14 cellular contexts compared by ENCODE assay signal in genomic region chr13:45512148-45512498, GRCh38. TPM values are rescaled to one million over a fixed set of nuclear protein-coding genes. Genes with fewer than 3 reads are reported as not detected.
DNase-seq lines count a peak whose midpoint lies in the region; ATAC-seq and TF ChIP-seq lines count a peak whose summit lies in the region.
"Had no signal": no experiment of that assay in that cellular context is flagged by ENCODE, and none has a peak within 500 bp of the region (broad histone marks: within the 10 kb centered on the region; RNA-seq: fewer than 3 reads in every experiment).

No MANE protein-coding gene starts in this region.

- dilution Hi-C loops in mammary epithelial cell (cut with HindIII; ENCODE audit: low sequenced_read_pairs), result no loop called here

- no peak overlapping the region for H3K9ac ChIP-seq in mammary epithelial cell (ENCODE audit: insufficient read depth, low read length)

- peaks cover 78% of the 10 kb centered on the region for H3K36me3 Mint-ChIP-seq in MCF 10A (ENCODE audit: insufficient read depth, unreplicated experiment)
- H3K36me3 Mint-ChIP-seq in effector memory CD8-positive, alpha-beta T cell (ENCODE audit: insufficient read depth), result peaks cover 79% of the 10 kb centered on the region

- H3K4me1 Mint-ChIP-seq in MCF 10A (ENCODE audit: insufficient read depth, unreplicated experiment), result peaks cover 6% of the 10 kb centered on the region
- peaks cover 0 to 2% of the 10 kb centered on the region in 2 donors for H3K4me1 Mint-ChIP-seq in effector memory CD8-positive, alpha-beta T cell (ENCODE audit: low read depth in 2 of 2)
- H3K4me1 Mint-ChIP-seq: WTC11 had no signal

- TF ChIP-seq CTCF in mammary epithelial cell (conservative IDR thresholded peaks at IDR 0.05 in 1 of 2, IDR thresholded peaks at IDR 0.05 in 1 of 2; ENCODE audit: extremely low read depth in 1 of 2, insufficient read depth in 1 of 2, low read depth in 1 of 2, low read length in 2 of 2) (no peak), MCF 10A (IDR thresholded peaks at IDR 0.05; ENCODE audit: unreplicated experiment) (no peak), spleen (IDR thresholded peaks at IDR 0.05 in 8 of 11, conservative IDR thresholded peaks at IDR 0.05 in 3 of 11) (no peak)

- H4K20me1 ChIP-seq in mammary epithelial cell (ENCODE audit: insufficient read depth, low read length), result no peaks in the 10 kb centered on the region

- H3K9me3 ChIP-seq in mammary epithelial cell (replicated peaks; ENCODE audit: insufficient read depth, low read length), result no peaks in the 10 kb centered on the region
- no peaks in the 10 kb centered on the region for H3K9me3 ChIP-seq in SJSA1 (replicated peaks)
- H3K9me3 ChIP-seq in spleen, result no peaks in the 10 kb centered on the region
- H3K9me3 ChIP-seq: gastroesophageal sphincter, pancreas had no signal

- no peaks in the 10 kb centered on the region for H3K79me2 ChIP-seq in mammary epithelial cell (ENCODE audit: insufficient read depth, low read length)

- CTCF ChIA-PET in mammary epithelial cell (lab: Charles Lee; ENCODE audit: low non-redundant PET), result no interaction called here
- CTCF ChIA-PET in MCF 10A (lab: Yijun Ruan, JAX), result interaction anchor here (0.5 to 1.3 kb wide), 15 partner anchors 9 to 763 kb away, joined by 3 to 7 read pairs (median 3); no protein-coding TSS in a partner anchor

- intact Hi-C loops in mammary epithelial cell (cut with micrococcal nuclease), result no loop called here
- intact Hi-C loops in MCF 10A (cut with micrococcal nuclease), result no loop called here
- intact Hi-C loops in spleen (cut with DNase I; ENCODE audit: low total_unique reads), result no loop called here

- BruUV-seq in mammary epithelial cell (replicated peaks; lab: Mats Ljungman, UMichigan), result no TSS peak
- no TSS peak for BruUV-seq in MCF 10A (replicated peaks; lab: Mats Ljungman, UMichigan)

- H3K4me1 ChIP-seq in mammary epithelial cell (ENCODE audit: insufficient read depth, low read length) (peaks cover 15% of the 10 kb centered on the region), SJSA1 (replicated peaks) (peaks cover 7% of the 10 kb centered on the region), spleen (peaks cover 0 to 19% (median 3%) of the 10 kb centered on the region in 6 donors)
- H3K4me1 ChIP-seq: gastroesophageal sphincter, pancreas had no signal

- H3K27me3 Mint-ChIP-seq in MCF 10A (ENCODE audit: insufficient read depth, unreplicated experiment), result no peaks in the 10 kb centered on the region
- H3K27me3 Mint-ChIP-seq in effector memory CD8-positive, alpha-beta T cell, result no peaks in the 10 kb centered on the region

- H3K36me3 ChIP-seq in mammary epithelial cell (ENCODE audit: insufficient read depth, low read length), result peaks cover 27% of the 10 kb centered on the region
- H3K36me3 ChIP-seq in SJSA1, result peaks cover 69% of the 10 kb centered on the region
- H3K36me3 ChIP-seq in spleen, result peaks cover 0 to 93% (median 70%) of the 10 kb centered on the region in 6 donors

- TF ChIP-seq POLR2A in spleen (IDR thresholded peaks at IDR 0.05), result no peak

- H2AFZ ChIP-seq in mammary epithelial cell (ENCODE audit: low read depth, low read length), result no peak overlapping the region

- WGBS in mammary epithelial cell (ENCODE audit: low coverage, missing lambda C conversion rate), result 0% methylated on average over 1 of the region's 1 CpG
- 57 to 85% (median 80%) methylated on average over 1 of the region's 1 CpG for WGBS in spleen, 5 donors

- no peak overlapping the region for H3K4me3 Mint-ChIP-seq in MCF 10A (ENCODE audit: unreplicated experiment)
- no peak overlapping the region for H3K4me3 Mint-ChIP-seq in effector memory CD8-positive, alpha-beta T cell
- H3K4me3 Mint-ChIP-seq: WTC11 had no signal

- no peak overlapping the region for H3K27ac Mint-ChIP-seq in MCF 10A (ENCODE audit: low read depth, unreplicated experiment)
- H3K27ac Mint-ChIP-seq in effector memory CD8-positive, alpha-beta T cell, result peak overlapping the region; percentile 29 to 45
- H3K27ac Mint-ChIP-seq: WTC11 had no signal

- no peaks in the 10 kb centered on the region for H3K9me3 Mint-ChIP-seq in MCF 10A (ENCODE audit: unreplicated experiment)
- H3K9me3 Mint-ChIP-seq in effector memory CD8-positive, alpha-beta T cell, result no peaks in the 10 kb centered on the region
- H3K9me3 Mint-ChIP-seq: WTC11 had no signal

- ATAC-seq in effector memory CD8-positive, alpha-beta T cell (replicated peaks), result no peak
- no peak for ATAC-seq in GM18873 (IDR thresholded peaks at IDR 0.05; ENCODE audit: low FRiP score, unreplicated experiment)

- peak; percentile 79 for DNase-seq in mammary epithelial cell
- DNase-seq in MCF 10A (ENCODE audit: unreplicated experiment), result no peak
- peak in 1 of 2 experiments; percentile 34 for DNase-seq in SJSA1 (ENCODE audit: low read depth in 1 of 2, low spot score in 2 of 2)
- no peak for DNase-seq in effector memory CD8-positive, alpha-beta T cell
- no peak for DNase-seq in spleen
- no peak for DNase-seq in NCI-H187 treated with DMSO at 0.1 percent for 48 hours (lab: John Stamatoyannopoulos, UW)
- no peak for DNase-seq in germinal center (ENCODE audit: low spot score)
- DNase-seq: islet precursor cell; NCI-H524 treated with DMSO at 0.1 percent for 48 hours; stimulated activated CD4-positive, alpha-beta T cell treated with anti-CD3 and anti-CD28 coated beads, Interleukin-12 subunit alpha, Interleukin-12 subunit beta, amount 100 ng/mL, for 4 hours had no signal

- H3K27ac ChIP-seq in mammary epithelial cell (ENCODE audit: insufficient read depth, low read depth, low read length), result peak overlapping the region; percentile 90
- peak overlapping the region; percentile 24; the same call in 1 of the 2 replicates for H3K27ac ChIP-seq in SJSA1
- H3K27ac ChIP-seq in spleen, result peak overlapping the region in 5 of 8 donors; percentile 4 to 51 (median 9)
- H3K27ac ChIP-seq: pancreas had no signal

- in situ Hi-C loops in mammary epithelial cell (cut with MboI; ENCODE audit: low sequenced_read_pairs in 2 of 2), result no loop called here

- no peak overlapping the region for H3K4me3 ChIP-seq in mammary epithelial cell (replicated peaks in 1 of 3; ENCODE audit: insufficient read depth in 1 of 3, low read depth in 2 of 3, low read length in 3 of 3)
- no peak overlapping the region for H3K4me3 ChIP-seq in SJSA1
- no peak overlapping the region for H3K4me3 ChIP-seq in spleen
- H3K4me3 ChIP-seq: gastroesophageal sphincter, pancreas had no signal

- POLR2A ChIA-PET in MCF 10A (lab: Yijun Ruan, JAX), result interaction anchor here (0.8 kb wide), 1 partner anchor 802 kb away, joined by 3 read pairs; no protein-coding TSS in a partner anchor

- H3K4me2 ChIP-seq in mammary epithelial cell (ENCODE audit: insufficient read depth, low read depth, low read length), result peak overlapping the region; percentile 19

- H3K27me3 ChIP-seq in mammary epithelial cell (ENCODE audit: insufficient read depth, low read length) (no peaks in the 10 kb centered on the region), SJSA1 (replicated peaks) (no peaks in the 10 kb centered on the region), spleen (replicated peaks in 1 of 7) (no peaks in the 10 kb centered on the region)
- H3K27me3 ChIP-seq: gastroesophageal sphincter, pancreas had no signal

RNA-seq across cellular contexts. Expression of gene COG3, which starts 47.4 kb away (rescaled TPM):
- 10 to 100 TPM; 35.7 to 39.0 TPM for total RNA-seq in mammary epithelial cell
- polyA plus RNA-seq in mammary epithelial cell, result 17.0 TPM
- 20.1 TPM for polyA minus RNA-seq in mammary epithelial cell
- 42.8 and 44.1 TPM in 2 replicates for total RNA-seq in MCF 10A (2022)
- total RNA-seq in SJSA1 (2014; rRNA removed; shearing (Covaris generic)), result 23.3 and 24.5 TPM in 2 replicates
- total RNA-seq in spleen, result 10 to 100 TPM; 29.2 to 99.2 (median 38.2) TPM
- 10 to 100 TPM; 12.3 to 15.1 (median 12.8) TPM for polyA plus RNA-seq in spleen

Comparison
In these comparisons a context has a peak if more than half of its experiments do, and no peak if none do; other contexts are left out.
1. H3K27ac ChIP-seq: peak in every context shown above with its lines; median percentile 90 in mammary epithelial cell; 24 in SJSA1; 9 in spleen.